ENCODE assay signal across 1 cellular context in the genomic region with DNA sequence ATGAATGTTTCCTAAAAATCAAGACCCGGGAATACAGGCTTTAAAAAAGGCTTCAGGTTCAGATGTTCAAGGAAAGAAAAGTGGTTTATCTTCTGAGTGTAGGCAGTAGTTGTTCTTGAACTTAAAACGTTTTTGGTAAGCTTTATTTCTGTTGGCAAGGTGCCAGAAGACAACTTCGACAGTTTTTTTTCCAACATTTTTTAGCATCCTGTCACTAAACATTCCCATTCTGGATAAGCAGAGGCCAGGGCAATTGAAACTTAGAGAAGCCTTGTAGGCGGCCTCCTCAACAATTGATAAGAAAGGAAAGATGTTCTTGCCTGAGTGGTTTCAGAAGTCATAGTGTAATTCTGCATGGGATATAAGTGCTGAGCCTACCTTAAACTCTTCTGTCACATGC.
TF ChIP-seq lines count a peak whose summit lies in the region.

No MANE protein-coding gene starts in this region.

TF ChIP-seq in IMR-90, 13 proteins besides CTCF, POLR2A, EP300 and RAD21 (continued from another document):
- TF ChIP-seq, protein P1, sequence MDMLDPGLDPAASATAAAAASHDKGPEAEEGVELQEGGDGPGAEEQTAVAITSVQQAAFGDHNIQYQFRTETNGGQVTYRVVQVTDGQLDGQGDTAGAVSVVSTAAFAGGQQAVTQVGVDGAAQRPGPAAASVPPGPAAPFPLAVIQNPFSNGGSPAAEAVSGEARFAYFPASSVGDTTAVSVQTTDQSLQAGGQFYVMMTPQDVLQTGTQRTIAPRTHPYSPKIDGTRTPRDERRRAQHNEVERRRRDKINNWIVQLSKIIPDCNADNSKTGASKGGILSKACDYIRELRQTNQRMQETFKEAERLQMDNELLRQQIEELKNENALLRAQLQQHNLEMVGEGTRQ (IDR thresholded peaks at IDR 0.05; ENCODE audit: low read depth, low read length): no peak
- no peak for TF ChIP-seq SMC3 (IDR thresholded peaks at IDR 0.05; ENCODE audit: low read depth, low read length)
- no peak for TF ChIP-seq RFX5 (IDR thresholded peaks at IDR 0.05; ENCODE audit: low read depth, low read length)
- no peak for TF ChIP-seq MAFK (IDR thresholded peaks at IDR 0.05; ENCODE audit: low read depth, low read length)
- no peak for TF ChIP-seq FOS (IDR thresholded peaks at IDR 0.05; ENCODE audit: low read depth, low read length)
- TF ChIP-seq CHD1 (IDR thresholded peaks at IDR 0.05; ENCODE audit: low read depth, low read length): no peak
- no peak for TF ChIP-seq MXI1 (IDR thresholded peaks at IDR 0.05; ENCODE audit: borderline replicate concordance, low read depth, low read length)
- TF ChIP-seq NFE2L2 (IDR thresholded peaks at IDR 0.05; ENCODE audit: low read depth, low read length): no peak
- TF ChIP-seq MAZ (IDR thresholded peaks at IDR 0.05; ENCODE audit: borderline replicate concordance, low read depth, low read length): no peak
- no peak for TF ChIP-seq RCOR1 (IDR thresholded peaks at IDR 0.05; ENCODE audit: insufficient replicate concordance, low read length)
- no peak for TF ChIP-seq BHLHE40 (IDR thresholded peaks at IDR 0.05; ENCODE audit: low read depth, low read length)
